7 cellular contexts compared by ENCODE assay signal in genomic region chr17:42561908-42562844, GRCh38. TPM values are rescaled to one million over a fixed set of nuclear protein-coding genes. Genes with fewer than 3 reads are reported as not detected.
DNase-seq lines count a peak whose midpoint lies in the region; ATAC-seq and TF ChIP-seq lines count a peak whose summit lies in the region.

Gene COASY, plus strand, starts transcription at chr17:42562148. Its CDS starts 475 bp downstream, at chr17:42562623.

- H3K27me3 Mint-ChIP-seq in activated T-cell treated with anti-CD3 and anti-CD28 coated beads, Interleukin-2, amount 50 U/mL, for 4 hours (ENCODE audit: low read depth) = no peaks in the 10 kb centered on the region

- H3K9me3 ChIP-seq in Karpas-422 (ENCODE audit: low read length) = no peaks in the 10 kb centered on the region
- no peaks in the 10 kb centered on the region for H3K9me3 ChIP-seq in Peyer's patch
- no peaks in the 10 kb centered on the region for H3K9me3 ChIP-seq in esophagus (ENCODE audit: control insufficient read depth in 2 of 2, insufficient read depth in 1 of 2, low read depth in 1 of 2, low read length in 1 of 2)

- 1% methylated on average over 56 to 57 of the region's 57 CpGs for WGBS in esophagus, 2 donors

- peak within 1 kb of the TSS; percentile 96 for H3K9ac ChIP-seq in Karpas-422 (ENCODE audit: low read length)

- peak within 1 kb of the TSS; percentile 91 for H3K4me3 Mint-ChIP-seq in activated T-cell treated with anti-CD3 and anti-CD28 coated beads, Interleukin-2, amount 50 U/mL, for 4 hours

- H3K4me2 ChIP-seq in Karpas-422 (ENCODE audit: low read depth, low read length, poor library complexity, severe bottlenecking) = peak within 1 kb of the TSS; percentile 93

- peak within 1 kb of the TSS; percentile 91 for H3K4me3 ChIP-seq in Karpas-422 (ENCODE audit: low read length)
- H3K4me3 ChIP-seq in Peyer's patch = peak within 1 kb of the TSS; percentile 68 to 86 (median 76)
- peak within 1 kb of the TSS; percentile 91 for H3K4me3 ChIP-seq in esophagus (ENCODE audit: low read depth in 1 of 2, low read length in 2 of 2)

- H4K20me1 ChIP-seq in Karpas-422 (ENCODE audit: insufficient read depth, low read depth, low read length) = no peaks in the 10 kb centered on the region

- H3K79me2 ChIP-seq in Karpas-422 (ENCODE audit: low read length) = peaks cover 33% of the 10 kb centered on the region

- DNase-seq in Karpas-422 (peak; percentile 98), Peyer's patch (peak; percentile 94 to 98 (median 95)), mucosa of gallbladder (ENCODE audit: low spot score) (peak; percentile 97)
- DNase-seq in activated T-cell treated with anti-CD3 and anti-CD28 coated beads, Interleukin-2, amount 50 U/mL, for 4 hours = peak; percentile 88
- peak; percentile 68 to 82 for DNase-seq in stimulated activated CD8-positive, alpha-beta memory T cell treated with anti-CD3 and anti-CD28 coated beads, Interleukin-4, amount 100 ng/mL, for 1 hour (ENCODE audit: low read depth in 2 of 2, low spot score in 1 of 2)

- peaks cover 30% of the 10 kb centered on the region for H3K4me1 Mint-ChIP-seq in activated T-cell treated with anti-CD3 and anti-CD28 coated beads, Interleukin-2, amount 50 U/mL, for 4 hours (ENCODE audit: low read depth)

- peak; percentile 46 for ATAC-seq in GM18861 (IDR thresholded peaks at IDR 0.05; ENCODE audit: unreplicated experiment)
- peak; percentile 70 to 72 for ATAC-seq in activated T-cell treated with anti-CD3 and anti-CD28 coated beads, Interleukin-2, amount 50 U/mL, for 4 hours

- H3K27ac ChIP-seq in Karpas-422 (ENCODE audit: low read length) (peak within 1 kb of the TSS; percentile 69), Peyer's patch (peak within 1 kb of the TSS; percentile 80 to 86 (median 84)), esophagus (ENCODE audit: low read depth in 2 of 2, low read length in 1 of 2) (peak within 1 kb of the TSS; percentile 89 to 97)

- TF ChIP-seq CTCF in Peyer's patch (IDR thresholded peaks at IDR 0.05) = no peak

- H2AFZ ChIP-seq in Karpas-422 (ENCODE audit: low read length) = peak within 1 kb of the TSS; percentile 87

- H3K9me2 ChIP-seq in Karpas-422 (replicated peaks; ENCODE audit: insufficient read depth, low read length) = no peaks in the 10 kb centered on the region

- peaks cover 27% of the 10 kb centered on the region for H3K4me1 ChIP-seq in Karpas-422 (ENCODE audit: low read length)
- H3K4me1 ChIP-seq in Peyer's patch = peaks cover 0 to 36% (median 25%) of the 10 kb centered on the region in 4 donors
- H3K4me1 ChIP-seq in esophagus (ENCODE audit: control insufficient read depth in 2 of 2, insufficient read depth in 2 of 2, low read length in 1 of 2) = peaks cover 13 to 29% of the 10 kb centered on the region in 2 donors

- H3K36me3 Mint-ChIP-seq in activated T-cell treated with anti-CD3 and anti-CD28 coated beads, Interleukin-2, amount 50 U/mL, for 4 hours (ENCODE audit: insufficient read depth) = peaks cover 2% of the 10 kb centered on the region

- TF ChIP-seq POLR2A in Peyer's patch (IDR thresholded peaks at IDR 0.05) = peak; percentile 57 to 61

- H3K27me3 ChIP-seq in Karpas-422 (ENCODE audit: low read length) = no peaks in the 10 kb centered on the region
- H3K27me3 ChIP-seq in Peyer's patch = no peaks in the 10 kb centered on the region
- no peaks in the 10 kb centered on the region for H3K27me3 ChIP-seq in esophagus (ENCODE audit: control insufficient read depth in 1 of 2, insufficient read depth in 2 of 2, low read length in 2 of 2)

- H3K36me3 ChIP-seq in Karpas-422 (ENCODE audit: insufficient read depth, low read length) (peaks cover 15% of the 10 kb centered on the region; the same call in 1 of the 2 replicates), Peyer's patch (peaks cover 0 to 27% (median 0%) of the 10 kb centered on the region in 3 donors), esophagus (ENCODE audit: control insufficient read depth in 2 of 2, insufficient read depth in 2 of 2, low read length in 1 of 2) (peaks cover 3 to 18% of the 10 kb centered on the region in 2 donors)

- no peaks in the 10 kb centered on the region for H3K9me3 Mint-ChIP-seq in activated T-cell treated with anti-CD3 and anti-CD28 coated beads, Interleukin-2, amount 50 U/mL, for 4 hours

RNA-seq across cellular contexts. Expression of gene COASY, which starts in this region (rescaled TPM):
- total RNA-seq in Karpas-422 (2014; rRNA removed; shearing (Covaris generic); ENCODE audit: low replicate concordance) = 46.7 and 56.2 TPM in 2 replicates
- total RNA-seq in Peyer's patch (10 to 100 TPM; 42.1 to 95.4 (median 80.2) TPM), mucosa of gallbladder (84.1 TPM)
- 100 to 1,000 TPM in 2 of 3 donors, 10 to 100 TPM in 1; 98.8 to 110 (median 105) TPM for total RNA-seq in activated T-cell treated with anti-CD3 and anti-CD28 coated beads, Interleukin-2, amount 50 U/mL, for 4 hours
- polyA plus RNA-seq in esophagus = 10 to 100 TPM; 58.2 to 62.1 TPM

Comparison
In these comparisons a context has a peak if more than half of its experiments do, and no peak if none do; other contexts are left out.
1. Peak in every context shown above with its lines: DNase-seq, ATAC-seq, H3K4me3 ChIP-seq and H3K27ac ChIP-seq.